In genomic region chr18:13179566-13180113, GRCh38 we compare ENCODE assay signal across 1 cellular context.
TF ChIP-seq lines count a peak whose summit lies in the region.

No MANE protein-coding gene starts in this region.

TF ChIP-seq in HepG2, 621 proteins besides CTCF, POLR2A, EP300 and RAD21 (continued from another document and continues in another):
- peak; percentile 83 for TF ChIP-seq BRD4 (CRISPR knock-in tag; IDR thresholded peaks at IDR 0.05)
- TF ChIP-seq, protein P1, sequence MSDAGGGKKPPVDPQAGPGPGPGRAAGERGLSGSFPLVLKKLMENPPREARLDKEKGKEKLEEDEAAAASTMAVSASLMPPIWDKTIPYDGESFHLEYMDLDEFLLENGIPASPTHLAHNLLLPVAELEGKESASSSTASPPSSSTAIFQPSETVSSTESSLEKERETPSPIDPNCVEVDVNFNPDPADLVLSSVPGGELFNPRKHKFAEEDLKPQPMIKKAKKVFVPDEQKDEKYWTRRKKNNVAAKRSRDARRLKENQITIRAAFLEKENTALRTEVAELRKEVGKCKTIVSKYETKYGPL (CRISPR knock-in tag; IDR thresholded peaks at IDR 0.05) = peak; percentile 56; the same call in 1 of the 2 replicates
- no peak for TF ChIP-seq MBNL3 (CRISPR knock-in tag; conservative IDR thresholded peaks at IDR 0.05)
- TF ChIP-seq HOXA3 (CRISPR knock-in tag; IDR thresholded peaks at IDR 0.05) = peak; percentile 95
- TF ChIP-seq ZFX (CRISPR knock-in tag; IDR thresholded peaks at IDR 0.05; ENCODE audit: low read depth) = no peak; the same call in 1 of the 2 replicates
- TF ChIP-seq TERF1 (CRISPR knock-in tag; IDR thresholded peaks at IDR 0.05) = no peak
- TF ChIP-seq TBX2 (CRISPR knock-in tag; IDR thresholded peaks at IDR 0.05; ENCODE audit: borderline replicate concordance) = peak; percentile 84; the same call in 1 of the 2 replicates
- TF ChIP-seq PBX2 (CRISPR knock-in tag; IDR thresholded peaks at IDR 0.05) = no peak
- no peak for TF ChIP-seq TCF12 (IDR thresholded peaks at IDR 0.05)
- TF ChIP-seq TCF12 (CRISPR knock-in tag; IDR thresholded peaks at IDR 0.05) = no peak
- TF ChIP-seq RORA (CRISPR knock-in tag; IDR thresholded peaks at IDR 0.05) = no peak
- peak; percentile 84 for TF ChIP-seq NFKBIZ (CRISPR knock-in tag; IDR thresholded peaks at IDR 0.05)
- peak; percentile 60; the same call in 1 of the 2 replicates for TF ChIP-seq XBP1 (CRISPR knock-in tag; IDR thresholded peaks at IDR 0.05)
- TF ChIP-seq MAZ (IDR thresholded peaks at IDR 0.05; ENCODE audit: borderline replicate concordance, low read depth, low read length) = 0 out of 2 replicates have a peak, but pooled peaks have one; percentile 53
- TF ChIP-seq MAZ (CRISPR knock-in tag; IDR thresholded peaks at IDR 0.05; ENCODE audit: low read depth) = peak; percentile 51
- TF ChIP-seq ZNF670 (CRISPR knock-in tag; IDR thresholded peaks at IDR 0.05; ENCODE audit: borderline replicate concordance) = 0 out of 2 replicates have a peak, but pooled peaks have one; percentile 58
- peak; percentile 86; the same call in 1 of the 2 replicates for TF ChIP-seq NR1H2 (CRISPR knock-in tag; IDR thresholded peaks at IDR 0.05; ENCODE audit: borderline replicate concordance, low read depth)
- peak; percentile 72 for TF ChIP-seq ATF1 (CRISPR knock-in tag; IDR thresholded peaks at IDR 0.05)
- no peak; the same call in 1 of the 2 replicates for TF ChIP-seq ZFP82 (CRISPR knock-in tag; IDR thresholded peaks at IDR 0.05; ENCODE audit: borderline replicate concordance)
- TF ChIP-seq ZFP36L1 (CRISPR knock-in tag; IDR thresholded peaks at IDR 0.05) = peak; percentile 88; the same call in 1 of the 2 replicates
- no peak for TF ChIP-seq ZNF276 (CRISPR knock-in tag; IDR thresholded peaks at IDR 0.05; ENCODE audit: low read depth)
- TF ChIP-seq FOXP1 (IDR thresholded peaks at IDR 0.05) = no peak
- TF ChIP-seq FOXP1 (CRISPR knock-in tag; IDR thresholded peaks at IDR 0.05) = peak; percentile 74
- 0 out of 2 replicates have a peak, but pooled peaks have one; percentile 80 for TF ChIP-seq ZNF737 (CRISPR knock-in tag; IDR thresholded peaks at IDR 0.05; ENCODE audit: borderline replicate concordance)
- TF ChIP-seq RFX3 (CRISPR knock-in tag; IDR thresholded peaks at IDR 0.05) = no peak
- TF ChIP-seq, protein P2, sequence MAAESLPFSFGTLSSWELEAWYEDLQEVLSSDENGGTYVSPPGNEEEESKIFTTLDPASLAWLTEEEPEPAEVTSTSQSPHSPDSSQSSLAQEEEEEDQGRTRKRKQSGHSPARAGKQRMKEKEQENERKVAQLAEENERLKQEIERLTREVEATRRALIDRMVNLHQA (CRISPR knock-in tag; IDR thresholded peaks at IDR 0.05) = no peak
- no peak for TF ChIP-seq ZFP36 (IDR thresholded peaks at IDR 0.05; ENCODE audit: borderline replicate concordance, low read depth, low read length, partially characterized antibody)
- peak; percentile 59; the same call in 1 of the 2 replicates for TF ChIP-seq ARID4A (CRISPR knock-in tag; IDR thresholded peaks at IDR 0.05; ENCODE audit: borderline replicate concordance)
- peak; percentile 52; the same call in 1 of the 2 replicates for TF ChIP-seq ZNF160 (CRISPR knock-in tag; IDR thresholded peaks at IDR 0.05)
- TF ChIP-seq NONO (IDR thresholded peaks at IDR 0.05) = no peak
- TF ChIP-seq NONO (CRISPR knock-in tag; conservative IDR thresholded peaks at IDR 0.05) = peak; percentile 79
- TF ChIP-seq RARA (CRISPR knock-in tag; IDR thresholded peaks at IDR 0.05) = peak; percentile 87
- TF ChIP-seq ARID5B (CRISPR knock-in tag; IDR thresholded peaks at IDR 0.05) = peak; percentile 95
- peak; percentile 88; the same call in 1 of the 2 replicates for TF ChIP-seq HINFP (CRISPR knock-in tag; IDR thresholded peaks at IDR 0.05; ENCODE audit: low read depth)
- TF ChIP-seq FOXK1 (CRISPR knock-in tag; IDR thresholded peaks at IDR 0.05; ENCODE audit: borderline replicate concordance, low read depth) = peak; percentile 69
- TF ChIP-seq ZNF678 (CRISPR knock-in tag; IDR thresholded peaks at IDR 0.05) = no peak
- TF ChIP-seq, protein P3, sequence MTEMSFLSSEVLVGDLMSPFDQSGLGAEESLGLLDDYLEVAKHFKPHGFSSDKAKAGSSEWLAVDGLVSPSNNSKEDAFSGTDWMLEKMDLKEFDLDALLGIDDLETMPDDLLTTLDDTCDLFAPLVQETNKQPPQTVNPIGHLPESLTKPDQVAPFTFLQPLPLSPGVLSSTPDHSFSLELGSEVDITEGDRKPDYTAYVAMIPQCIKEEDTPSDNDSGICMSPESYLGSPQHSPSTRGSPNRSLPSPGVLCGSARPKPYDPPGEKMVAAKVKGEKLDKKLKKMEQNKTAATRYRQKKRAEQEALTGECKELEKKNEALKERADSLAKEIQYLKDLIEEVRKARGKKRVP (CRISPR knock-in tag; IDR thresholded peaks at IDR 0.05) = peak in 1 of 2 experiments; percentile 88; a peak in 2 of 4 replicates
- no peak for TF ChIP-seq MAFK (conservative IDR thresholded peaks at IDR 0.05 in 1 of 2, IDR thresholded peaks at IDR 0.05 in 1 of 2; ENCODE audit: low read length in 2 of 2)
- TF ChIP-seq ZBTB42 (CRISPR knock-in tag; IDR thresholded peaks at IDR 0.05) = no peak
- TF ChIP-seq RXRB (CRISPR knock-in tag; IDR thresholded peaks at IDR 0.05; ENCODE audit: borderline replicate concordance) = peak; percentile 88
- TF ChIP-seq ZFP62 (CRISPR knock-in tag; IDR thresholded peaks at IDR 0.05) = no peak
- TF ChIP-seq SRY (CRISPR knock-in tag; IDR thresholded peaks at IDR 0.05) = 0 out of 2 replicates have a peak, but pooled peaks have one; percentile 37
- no peak for TF ChIP-seq ZNF567 (CRISPR knock-in tag; IDR thresholded peaks at IDR 0.05; ENCODE audit: borderline replicate concordance)
- TF ChIP-seq NR2F2 (IDR thresholded peaks at IDR 0.05; ENCODE audit: borderline replicate concordance, low read depth) = no peak
- peak; percentile 82; the same call in 1 of the 2 replicates for TF ChIP-seq ESRRA (CRISPR knock-in tag; IDR thresholded peaks at IDR 0.05; ENCODE audit: low read depth)
- peak; percentile 37; the same call in 1 of the 2 replicates for TF ChIP-seq POLR2AphosphoS5 (IDR thresholded peaks at IDR 0.05; ENCODE audit: low read depth, low read length)
- no peak for TF ChIP-seq ZNF547 (CRISPR knock-in tag; IDR thresholded peaks at IDR 0.05)
- peak; percentile 79 for TF ChIP-seq HIC2 (CRISPR knock-in tag; IDR thresholded peaks at IDR 0.05; ENCODE audit: low read depth)
- TF ChIP-seq ZNF572 (CRISPR knock-in tag; IDR thresholded peaks at IDR 0.05) = 0 out of 2 replicates have a peak, but pooled peaks have one; percentile 55
